Comparison of ENCODE assay signal across 8 cellular contexts in the genomic region with DNA sequence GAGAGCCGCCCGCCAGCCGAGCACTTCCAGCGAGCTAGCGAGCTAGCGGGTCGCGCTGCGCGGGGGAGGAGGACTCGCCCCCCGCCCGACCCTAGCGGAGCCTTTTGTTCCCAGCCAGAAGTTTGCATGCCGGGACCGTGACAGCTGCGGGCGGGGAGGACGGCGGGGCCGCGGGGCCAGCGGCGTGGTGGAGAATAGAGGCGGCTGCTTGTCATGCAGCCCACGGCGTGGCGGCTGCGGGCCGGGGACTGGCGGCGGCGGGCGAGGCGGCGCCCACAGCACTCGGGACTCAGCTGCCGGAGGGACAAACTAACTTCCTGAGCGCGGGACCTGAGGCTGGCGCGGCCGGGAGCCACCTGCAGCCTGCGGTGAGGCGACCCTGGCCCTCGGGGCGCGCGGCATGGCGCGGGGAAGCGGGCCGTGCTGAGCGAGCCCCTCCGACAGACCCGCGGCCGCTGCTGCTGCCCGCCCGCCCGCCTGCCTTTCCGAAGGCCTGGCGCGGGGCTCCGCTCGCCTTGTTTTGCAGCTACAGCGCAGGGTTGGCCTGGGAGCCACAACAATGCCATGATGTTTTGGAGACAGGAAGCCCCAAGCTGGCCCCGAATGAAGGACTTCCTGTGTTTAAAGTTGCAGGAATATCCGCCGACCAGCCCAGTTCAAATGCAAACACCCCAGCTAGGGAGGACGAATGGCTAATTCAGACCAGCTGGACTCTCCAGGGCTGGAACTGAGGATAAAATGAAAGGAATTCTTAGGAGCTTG.
DNase-seq lines count a peak whose midpoint lies in the region; ATAC-seq and TF ChIP-seq lines count a peak whose summit lies in the region.

No MANE protein-coding gene starts in this region.

- peak overlapping the region; percentile 78 for H3K4me2 ChIP-seq in OCI-LY1 (ENCODE audit: low read length)
- peak overlapping the region; percentile 95 for H3K4me2 ChIP-seq in smooth muscle cell

- DNase-seq in NCI-H345 (lab: John Stamatoyannopoulos, UW) (peak; percentile 45), NCI-H345 treated with DMSO at 0.1 percent for 48 hours (lab: John Stamatoyannopoulos, UW; ENCODE audit: unreplicated experiment) (no peak), iris pigment epithelial cell (ENCODE audit: low read depth) (peak; percentile 56), smooth muscle cell (lab: John Stamatoyannopoulos, UW; ENCODE audit: unreplicated experiment) (no peak), Kasumi-1 (lab: John Stamatoyannopoulos, UW) (no peak)
- DNase-seq in central memory CD4-positive, alpha-beta T cell = peak; percentile 7

- H3K4me3 ChIP-seq in OCI-LY1 (ENCODE audit: low read depth, low read length, poor library complexity, severe bottlenecking) (peak overlapping the region; percentile 70), smooth muscle cell (peak overlapping the region; percentile 91)

- H2AFZ ChIP-seq in OCI-LY1 (ENCODE audit: low read length) (no peak overlapping the region), smooth muscle cell (ENCODE audit: low read depth) (no peak overlapping the region)

- H3F3A ChIP-seq in OCI-LY1 (ENCODE audit: insufficient read depth, low read length) = no peaks in the 10 kb centered on the region
- H3F3A ChIP-seq in smooth muscle cell (ENCODE audit: low read depth) = peaks cover 27% of the 10 kb centered on the region

- ATAC-seq in HG02588 (IDR thresholded peaks at IDR 0.05; ENCODE audit: unreplicated experiment) = peak; percentile 28

- H3K36me3 ChIP-seq in OCI-LY1 (ENCODE audit: insufficient read depth, low read length) = no peaks in the 10 kb centered on the region
- H3K36me3 ChIP-seq in smooth muscle cell (ENCODE audit: low read depth) = no peaks in the 10 kb centered on the region

- H3K79me2 ChIP-seq in OCI-LY1 (ENCODE audit: insufficient read depth, low read length) (no peaks in the 10 kb centered on the region), smooth muscle cell (ENCODE audit: low read depth) (peaks cover 59% of the 10 kb centered on the region)

- H3K9ac ChIP-seq in OCI-LY1 (ENCODE audit: low read length) (peak overlapping the region; percentile 58), smooth muscle cell (ENCODE audit: low read depth) (peak overlapping the region; percentile 60)

- no peaks in the 10 kb centered on the region for H3K9me3 ChIP-seq in OCI-LY1 (ENCODE audit: low read length)
- H3K9me3 ChIP-seq in smooth muscle cell (replicated peaks; ENCODE audit: low read depth) = no peaks in the 10 kb centered on the region

- TF ChIP-seq CTCF in OCI-LY1 (IDR thresholded peaks at IDR 0.05; ENCODE audit: low read length) (no peak), smooth muscle cell (IDR thresholded peaks at IDR 0.05; ENCODE audit: borderline replicate concordance, insufficient read depth, poor library complexity, severe bottlenecking) (no peak)

- no peaks in the 10 kb centered on the region for H4K20me1 ChIP-seq in OCI-LY1 (ENCODE audit: insufficient read depth, low read length)
- peaks cover 81% of the 10 kb centered on the region for H4K20me1 ChIP-seq in smooth muscle cell (ENCODE audit: low read depth)

- WGBS in smooth muscle cell (ENCODE audit: low lambda C conversion rate) = 1% methylated on average over 50 of the region's 71 CpGs

- H3K9me2 ChIP-seq in OCI-LY1 (ENCODE audit: low read depth, low read length) = no peaks in the 10 kb centered on the region

- H3K27ac ChIP-seq in OCI-LY1 (ENCODE audit: low read depth, low read length, poor library complexity, severe bottlenecking) (no peak overlapping the region), smooth muscle cell (ENCODE audit: low read depth) (peak overlapping the region; percentile 75)

- H3K4me1 ChIP-seq in OCI-LY1 (ENCODE audit: insufficient read depth, low read length, severe bottlenecking) = peaks cover 25% of the 10 kb centered on the region
- peaks cover 49% of the 10 kb centered on the region for H3K4me1 ChIP-seq in smooth muscle cell (ENCODE audit: low read depth)

- H3K27me3 ChIP-seq in OCI-LY1 (ENCODE audit: insufficient read depth, low read length) = no peaks in the 10 kb centered on the region
- H3K27me3 ChIP-seq in smooth muscle cell (ENCODE audit: low read depth) = no peaks in the 10 kb centered on the region

Comparison
In these comparisons a context has a peak if more than half of its experiments do, and no peak if none do; other contexts are left out.
1. DNase-seq: peak in NCI-H345 (single experiment), central memory CD4-positive, alpha-beta T cell (single experiment) and iris pigment epithelial cell (single experiment); none in NCI-H345 treated with DMSO at 0.1 percent for 48 hours (single experiment), smooth muscle cell (single experiment) and Kasumi-1 (0 of 2).